In the genomic region with DNA sequence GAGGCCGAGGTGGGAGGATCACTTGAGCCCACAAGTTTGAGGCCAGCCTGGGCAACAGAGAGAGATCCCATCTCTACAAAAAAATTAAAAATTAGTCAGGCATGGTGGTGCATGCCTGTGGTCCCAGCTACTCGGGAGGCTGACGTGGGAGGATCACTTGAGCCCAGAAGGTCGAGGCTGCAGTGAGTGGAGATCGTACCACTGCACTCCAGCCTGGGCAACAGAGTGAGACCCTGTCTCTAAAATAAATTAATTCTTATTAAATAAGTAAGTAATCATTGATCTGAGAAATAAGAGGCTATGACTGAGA, we compare ENCODE assay signal across 1 cellular context.
TF ChIP-seq lines count a peak whose summit lies in the region.
"Not testable (repeated sequence)": the region's sequence is repeated elsewhere in the genome, so short reads cannot be mapped to it uniquely, and the experiment has no call there.

No MANE protein-coding gene starts in this region.

TF ChIP-seq in HepG2, 621 proteins besides CTCF, POLR2A, EP300 and RAD21:
- TF ChIP-seq, protein P1, sequence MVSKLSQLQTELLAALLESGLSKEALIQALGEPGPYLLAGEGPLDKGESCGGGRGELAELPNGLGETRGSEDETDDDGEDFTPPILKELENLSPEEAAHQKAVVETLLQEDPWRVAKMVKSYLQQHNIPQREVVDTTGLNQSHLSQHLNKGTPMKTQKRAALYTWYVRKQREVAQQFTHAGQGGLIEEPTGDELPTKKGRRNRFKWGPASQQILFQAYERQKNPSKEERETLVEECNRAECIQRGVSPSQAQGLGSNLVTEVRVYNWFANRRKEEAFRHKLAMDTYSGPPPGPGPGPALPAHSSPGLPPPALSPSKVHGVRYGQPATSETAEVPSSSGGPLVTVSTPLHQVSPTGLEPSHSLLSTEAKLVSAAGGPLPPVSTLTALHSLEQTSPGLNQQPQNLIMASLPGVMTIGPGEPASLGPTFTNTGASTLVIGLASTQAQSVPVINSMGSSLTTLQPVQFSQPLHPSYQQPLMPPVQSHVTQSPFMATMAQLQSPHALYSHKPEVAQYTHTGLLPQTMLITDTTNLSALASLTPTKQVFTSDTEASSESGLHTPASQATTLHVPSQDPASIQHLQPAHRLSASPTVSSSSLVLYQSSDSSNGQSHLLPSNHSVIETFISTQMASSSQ (IDR thresholded peaks at IDR 0.05; ENCODE audit: low read depth): not testable (repeated sequence)
- TF ChIP-seq, protein P1 (CRISPR knock-in tag; IDR thresholded peaks at IDR 0.05; ENCODE audit: borderline replicate concordance): 0 out of 2 replicates have a peak, but pooled peaks have one; percentile 0
- peak; percentile 58; the same call in 1 of the 2 replicates for TF ChIP-seq ZNF121 (CRISPR knock-in tag; IDR thresholded peaks at IDR 0.05)
- TF ChIP-seq, protein P2, sequence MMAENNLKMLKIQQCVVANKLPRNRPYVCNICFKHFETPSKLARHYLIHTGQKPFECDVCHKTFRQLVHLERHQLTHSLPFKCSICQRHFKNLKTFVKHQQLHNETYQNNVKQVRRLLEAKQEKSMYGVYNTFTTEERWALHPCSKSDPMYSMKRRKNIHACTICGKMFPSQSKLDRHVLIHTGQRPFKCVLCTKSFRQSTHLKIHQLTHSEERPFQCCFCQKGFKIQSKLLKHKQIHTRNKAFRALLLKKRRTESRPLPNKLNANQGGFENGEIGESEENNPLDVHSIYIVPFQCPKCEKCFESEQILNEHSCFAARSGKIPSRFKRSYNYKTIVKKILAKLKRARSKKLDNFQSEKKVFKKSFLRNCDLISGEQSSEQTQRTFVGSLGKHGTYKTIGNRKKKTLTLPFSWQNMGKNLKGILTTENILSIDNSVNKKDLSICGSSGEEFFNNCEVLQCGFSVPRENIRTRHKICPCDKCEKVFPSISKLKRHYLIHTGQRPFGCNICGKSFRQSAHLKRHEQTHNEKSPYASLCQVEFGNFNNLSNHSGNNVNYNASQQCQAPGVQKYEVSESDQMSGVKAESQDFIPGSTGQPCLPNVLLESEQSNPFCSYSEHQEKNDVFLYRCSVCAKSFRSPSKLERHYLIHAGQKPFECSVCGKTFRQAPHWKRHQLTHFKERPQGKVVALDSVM (CRISPR knock-in tag; IDR thresholded peaks at IDR 0.05): peak; percentile 67
